In genomic region chr6:110552076-110552475, GRCh38 we compare ENCODE assay signal across 26 cellular contexts.
"Had no signal": no experiment of that assay in that cellular context is flagged by ENCODE, and none has a peak within 500 bp of the region (broad histone marks: within the 10 kb centered on the region; RNA-seq: fewer than 3 reads in every experiment).

No MANE protein-coding gene starts in this region.

- ATAC-seq: natural killer cell; psoas muscle; sciatic nerve; stimulated activated effector memory CD8-positive, alpha-beta T cell treated with anti-CD3 and anti-CD28 coated beads, Interleukin-12 subunit alpha, Interleukin-12 subunit beta, amount 100 ng/mL, for 72 hours had no signal

- H3K27me3 ChIP-seq: neural progenitor cell, neutrophil, right atrium auricular region, testis, thyroid gland, transverse colon, upper lobe of left lung, vagina had no signal

- DNase-seq: hypothalamus; immature natural killer cell; kidney; left ventricle myocardium inferior; naive B cell; natural killer cell; nephron progenitor cell; occipital lobe; psoas muscle; stimulated activated CD4-positive, alpha-beta T cell treated with anti-CD3 and anti-CD28 coated beads, Interleukin-12 subunit alpha, Interleukin-12 subunit beta, amount 100 ng/mL, for 4 hours; stimulated activated CD4-positive, alpha-beta T cell treated with anti-CD3 and anti-CD28 coated beads, Interleukin-15, amount 100 ng/mL, for 24 hours; stimulated activated CD4-positive, alpha-beta T cell treated with anti-CD3 and anti-CD28 coated beads, Interleukin-2, amount 100 ng/mL, for 24 hours; stimulated activated CD4-positive, alpha-beta T cell treated with anti-CD3 and anti-CD28 coated beads, Interleukin-4, amount 100 ng/mL, for 24 hours; stimulated activated naive CD4-positive, alpha-beta T cell; thyroid gland; transverse colon; upper lobe of left lung had no signal

- H3K27ac ChIP-seq: left ventricle myocardium inferior, neural progenitor cell, neutrophil, parathyroid adenoma, psoas muscle, right atrium auricular region, skin epidermis, testis, thyroid gland, transverse colon, upper lobe of left lung, vagina had no signal
